In the genomic region with DNA sequence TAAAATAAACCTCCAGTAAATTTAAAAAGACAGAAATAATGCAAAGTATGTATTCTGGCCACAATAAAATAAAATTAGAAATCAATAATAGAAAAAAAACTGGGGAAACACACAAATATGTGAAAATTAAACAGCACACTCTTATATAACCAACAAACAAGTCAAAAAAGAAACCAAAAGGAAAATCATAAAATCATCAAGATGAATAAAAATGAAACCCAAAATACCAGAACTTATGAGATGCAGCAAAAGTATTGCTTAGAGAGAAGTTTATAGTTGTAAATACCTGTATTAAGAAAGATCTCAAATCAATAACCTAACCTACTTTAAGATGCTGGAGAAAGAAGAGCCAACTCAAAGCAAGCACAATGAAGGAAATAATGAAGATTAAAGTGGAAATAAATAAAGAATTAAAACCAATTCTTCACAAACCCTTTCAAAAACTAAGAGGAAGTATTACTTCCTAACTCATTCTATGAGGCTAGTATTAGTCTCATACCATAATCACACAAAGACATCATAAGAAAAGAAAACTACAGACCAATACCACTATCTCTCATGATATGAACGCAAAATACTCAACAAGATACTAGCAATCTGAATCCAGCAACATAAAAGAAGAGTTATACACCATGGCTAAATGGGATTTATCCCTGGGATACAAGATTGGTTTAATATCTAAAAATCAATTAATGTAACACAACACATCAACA, we compare ENCODE assay signal across 26 cellular contexts. TPM values are rescaled to one million over a fixed set of nuclear protein-coding genes. Genes with fewer than 3 reads are reported as not detected.
DNase-seq lines count a peak whose midpoint lies in the region; ATAC-seq, FAIRE-seq and TF ChIP-seq lines count a peak whose summit lies in the region.
"Had no signal": no experiment of that assay in that cellular context is flagged by ENCODE, and none has a peak within 500 bp of the region (broad histone marks: within the 10 kb centered on the region; RNA-seq: fewer than 3 reads in every experiment).

No MANE protein-coding gene starts in this region.

- H3K36me3 ChIP-seq in stomach, result no peaks in the 10 kb centered on the region
- no peaks in the 10 kb centered on the region for H3K36me3 ChIP-seq in aorta (ENCODE audit: control insufficient read depth in 1 of 2, insufficient read depth in 2 of 2, low read length in 1 of 2)
- H3K36me3 ChIP-seq: colonic mucosa, heart left ventricle, neural progenitor cell had no signal

- peaks cover 16% of the 10 kb centered on the region for H3K4me1 Mint-ChIP-seq in activated T-helper 1 cell treated with anti-CD3 and anti-CD28 coated beads, Interleukin-12 subunit alpha, Interleukin-12 subunit beta, Interleukin-2, Interleukin-4 antibody, amounts not matched to agents 30 ng/mL and 10 ng/mL and 1 ng/mL, durations not matched to agents 14 hours and 24 hours and 36 hours (ENCODE audit: low read depth)
- H3K4me1 Mint-ChIP-seq in naive thymus-derived CD8-positive, alpha-beta T cell, result peaks cover 2 to 22% (median 12%) of the 10 kb centered on the region in 4 donors
- H3K4me1 Mint-ChIP-seq: brain, neural progenitor cell had no signal

- peak overlapping the region; percentile 9 for H3K4me3 Mint-ChIP-seq in activated T-helper 1 cell treated with anti-CD3 and anti-CD28 coated beads, Interleukin-12 subunit alpha, Interleukin-12 subunit beta, Interleukin-2, Interleukin-4 antibody, amounts not matched to agents 30 ng/mL and 10 ng/mL and 1 ng/mL, durations not matched to agents 14 hours and 24 hours and 36 hours
- peak overlapping the region in 5 of 10 donors; percentile 4 to 36 (median 20) for H3K4me3 Mint-ChIP-seq in naive thymus-derived CD8-positive, alpha-beta T cell
- H3K4me3 Mint-ChIP-seq: brain, neural progenitor cell had no signal

- intact Hi-C loops in activated T-helper 1 cell treated with anti-CD3 and anti-CD28 coated beads, Interleukin-12 subunit alpha, Interleukin-12 subunit beta, Interleukin-2, Interleukin-4 antibody, amounts not matched to agents 30 ng/mL and 10 ng/mL and 1 ng/mL, durations not matched to agents 14 hours and 24 hours and 36 hours (cut with micrococcal nuclease), result no loop called here
- intact Hi-C loops in stomach (cut with DNase I; ENCODE audit: low total_unique reads), result no loop called here
- intact Hi-C loops in aorta (cut with DNase I), result no loop called here

- FAIRE-seq in GM12891 (lab: Jason Lieb, UNC), result peak; percentile 5
- FAIRE-seq: urothelium cell line had no signal

- peaks cover 6% of the 10 kb centered on the region for H3K27me3 Mint-ChIP-seq in activated T-helper 1 cell treated with anti-CD3 and anti-CD28 coated beads, Interleukin-12 subunit alpha, Interleukin-12 subunit beta, Interleukin-2, Interleukin-4 antibody, amounts not matched to agents 30 ng/mL and 10 ng/mL and 1 ng/mL, durations not matched to agents 14 hours and 24 hours and 36 hours (ENCODE audit: insufficient read depth)
- no peaks in the 10 kb centered on the region for H3K27me3 Mint-ChIP-seq in naive thymus-derived CD8-positive, alpha-beta T cell

- H3K9me3 ChIP-seq in stomach, result peaks cover 0 to 4% (median 0%) of the 10 kb centered on the region in 4 donors
- no peaks in the 10 kb centered on the region for H3K9me3 ChIP-seq in aorta (ENCODE audit: control insufficient read depth, low read length)
- H3K9me3 ChIP-seq: colonic mucosa had no signal

- H3K27ac ChIP-seq in stomach (no peak overlapping the region), aorta (ENCODE audit: low read depth in 1 of 2, low read length in 2 of 2) (no peak overlapping the region)
- H3K27ac ChIP-seq: colonic mucosa, neural progenitor cell, psoas muscle had no signal

- H3K27me3 ChIP-seq in stomach (peaks cover 0 to 18% (median 0%) of the 10 kb centered on the region in 3 donors), aorta (ENCODE audit: control insufficient read depth in 1 of 2, insufficient read depth in 2 of 2, low read length in 1 of 2) (no peaks in the 10 kb centered on the region)
- H3K27me3 ChIP-seq: colonic mucosa, neural progenitor cell had no signal

- peak; percentile 76 to 80 for ATAC-seq in activated CD4-positive, CD25-positive, alpha-beta regulatory T cell treated with anti-CD3 and anti-CD28 coated beads, Interleukin-2, amount 50 U/mL, for 24 hours
- no peak for ATAC-seq in naive thymus-derived CD8-positive, alpha-beta T cell
- ATAC-seq in aorta (ENCODE audit: low FRiP score), result no peak
- ATAC-seq: heart left ventricle, left lobe of liver, psoas muscle had no signal

- POLR2A ChIA-PET in naive thymus-derived CD8-positive, alpha-beta T cell (lab: Charles Lee), result no interaction called here

- H3K4me3 ChIP-seq in stomach (no peak overlapping the region), aorta (ENCODE audit: low read length in 2 of 2) (no peak overlapping the region)
- H3K4me3 ChIP-seq: colonic mucosa, heart left ventricle, neural progenitor cell, psoas muscle had no signal

- no peak for TF ChIP-seq CTCF in stomach (IDR thresholded peaks at IDR 0.05)

- no peaks in the 10 kb centered on the region for H3K4me1 ChIP-seq in stomach
- H3K4me1 ChIP-seq in aorta (ENCODE audit: control insufficient read depth in 1 of 2, insufficient read depth in 2 of 2, low read length in 2 of 2), result no peaks in the 10 kb centered on the region
- H3K4me1 ChIP-seq: colonic mucosa, neural progenitor cell, psoas muscle had no signal

- peak overlapping the region; percentile 46 for H3K27ac Mint-ChIP-seq in activated T-helper 1 cell treated with anti-CD3 and anti-CD28 coated beads, Interleukin-12 subunit alpha, Interleukin-12 subunit beta, Interleukin-2, Interleukin-4 antibody, amounts not matched to agents 30 ng/mL and 10 ng/mL and 1 ng/mL, durations not matched to agents 14 hours and 24 hours and 36 hours
- H3K27ac Mint-ChIP-seq in naive thymus-derived CD8-positive, alpha-beta T cell, result peak overlapping the region in 9 of 10 donors; percentile 57 to 86 (median 70)
- H3K27ac Mint-ChIP-seq: brain, neural progenitor cell had no signal

- TF ChIP-seq POLR2A in GM12891 (IDR thresholded peaks at IDR 0.05; ENCODE audit: low read depth, low read length) (no peak), stomach (IDR thresholded peaks at IDR 0.05) (no peak)

- peaks cover 4% of the 10 kb centered on the region for H3K36me3 Mint-ChIP-seq in activated T-helper 1 cell treated with anti-CD3 and anti-CD28 coated beads, Interleukin-12 subunit alpha, Interleukin-12 subunit beta, Interleukin-2, Interleukin-4 antibody, amounts not matched to agents 30 ng/mL and 10 ng/mL and 1 ng/mL, durations not matched to agents 14 hours and 24 hours and 36 hours (ENCODE audit: low read depth)
- H3K36me3 Mint-ChIP-seq in naive thymus-derived CD8-positive, alpha-beta T cell, result peaks cover 0 to 15% (median 10%) of the 10 kb centered on the region in 3 donors
- H3K36me3 Mint-ChIP-seq: brain, neural progenitor cell had no signal

- no peak for TF ChIP-seq EP300 in stomach (IDR thresholded peaks at IDR 0.05)

- 0 to 67% (median 41%) methylated on average over 1 of the region's 1 CpG for WGBS in stomach, 5 donors
- 0 to 40% methylated on average over 1 of the region's 1 CpG for WGBS in aorta, 2 donors

- peaks cover 15% of the 10 kb centered on the region for H3K9me3 Mint-ChIP-seq in activated T-helper 1 cell treated with anti-CD3 and anti-CD28 coated beads, Interleukin-12 subunit alpha, Interleukin-12 subunit beta, Interleukin-2, Interleukin-4 antibody, amounts not matched to agents 30 ng/mL and 10 ng/mL and 1 ng/mL, durations not matched to agents 14 hours and 24 hours and 36 hours
- H3K9me3 Mint-ChIP-seq in naive thymus-derived CD8-positive, alpha-beta T cell, result peaks cover 8 to 32% (median 19%) of the 10 kb centered on the region in 9 donors

- no peak for DNase-seq in activated CD4-positive, CD25-positive, alpha-beta regulatory T cell treated with anti-CD3 and anti-CD28 coated beads, Interleukin-2, amount 50 U/mL, for 72 hours
- no peak for DNase-seq in GM12891 (ENCODE audit: insufficient read length, low spot score)
- no peak for DNase-seq in activated T-helper 1 cell treated with anti-CD3 and anti-CD28 coated beads, Interleukin-12 subunit alpha, Interleukin-12 subunit beta, Interleukin-2, Interleukin-4 antibody, amounts not matched to agents 30 ng/mL and 10 ng/mL and 1 ng/mL, durations not matched to agents 14 hours and 24 hours and 36 hours (ENCODE audit: low spot score)
- DNase-seq in naive thymus-derived CD8-positive, alpha-beta T cell, result peak in 1 of 10 donors; percentile 13
- no peak for DNase-seq in stomach
- no peak for DNase-seq in aorta
- no peak for DNase-seq in activated effector memory CD4-positive, alpha-beta T cell treated with Interleukin-2 at 50 U/mL for 16 hours
- DNase-seq: 8988T; activated CD4-positive, CD25-positive, alpha-beta regulatory T cell; colonic mucosa; heart left ventricle; Karpas-422; midbrain; NCI-H1092; NCI-H2029 treated with DMSO at 0.1 percent for 48 hours; NCI-H446; NK-92 treated with Interleukin-12 subunit alpha and Interleukin-12 subunit beta, amount 100 ng/mL, for 24 hours; psoas muscle; stimulated activated CD4-positive, alpha-beta T cell treated with anti-CD3 and anti-CD28 coated beads, Interleukin-2, amount 100 ng/mL, for 24 hours; T1000 had no signal

RNA-seq across cellular contexts. Expression of a gene that starts 6.4 kb away (rescaled TPM):
- polyA plus RNA-seq in GM12891 (2012; ENCODE audit: low read depth, missing spikeins), result not detected
- not detected in 2 replicates for total RNA-seq in activated T-helper 1 cell treated with anti-CD3 and anti-CD28 coated beads, Interleukin-12 subunit alpha, Interleukin-12 subunit beta, Interleukin-2, Interleukin-4 antibody, amounts not matched to agents 30 ng/mL and 10 ng/mL and 1 ng/mL, durations not matched to agents 14 hours and 24 hours and 36 hours
- not detected for total RNA-seq in naive thymus-derived CD8-positive, alpha-beta T cell
- polyA plus RNA-seq in naive thymus-derived CD8-positive, alpha-beta T cell, result not detected
- total RNA-seq in stomach (not detected), aorta (not detected)
- polyA plus RNA-seq in stomach (not detected), aorta (not detected)
- total RNA-seq: colonic mucosa, heart left ventricle, left lobe of liver, psoas muscle, SK-MEL-5 had no signal
- polyA plus RNA-seq: heart left ventricle, psoas muscle had no signal

RNA-seq across cellular contexts. Expression of a gene that starts 8.5 kb away (rescaled TPM):
- not detected for polyA plus RNA-seq in GM12891 (2012; ENCODE audit: low read depth, missing spikeins)
- total RNA-seq in activated T-helper 1 cell treated with anti-CD3 and anti-CD28 coated beads, Interleukin-12 subunit alpha, Interleukin-12 subunit beta, Interleukin-2, Interleukin-4 antibody, amounts not matched to agents 30 ng/mL and 10 ng/mL and 1 ng/mL, durations not matched to agents 14 hours and 24 hours and 36 hours, result not detected in 2 replicates
- total RNA-seq in naive thymus-derived CD8-positive, alpha-beta T cell, result not detected
- polyA plus RNA-seq in naive thymus-derived CD8-positive, alpha-beta T cell, result not detected
- not detected for total RNA-seq in stomach
- not detected for polyA plus RNA-seq in stomach
- not detected for total RNA-seq in aorta
- not detected for polyA plus RNA-seq in aorta
- total RNA-seq: colonic mucosa, heart left ventricle, left lobe of liver, psoas muscle, SK-MEL-5 had no signal
- polyA plus RNA-seq: heart left ventricle, psoas muscle had no signal

RNA-seq across cellular contexts. Expression of a gene that starts 13.7 kb away (rescaled TPM):
- not detected for polyA plus RNA-seq in GM12891 (2012; ENCODE audit: low read depth, missing spikeins)
- not detected in 2 replicates for total RNA-seq in activated T-helper 1 cell treated with anti-CD3 and anti-CD28 coated beads, Interleukin-12 subunit alpha, Interleukin-12 subunit beta, Interleukin-2, Interleukin-4 antibody, amounts not matched to agents 30 ng/mL and 10 ng/mL and 1 ng/mL, durations not matched to agents 14 hours and 24 hours and 36 hours
- not detected for total RNA-seq in naive thymus-derived CD8-positive, alpha-beta T cell
- not detected for polyA plus RNA-seq in naive thymus-derived CD8-positive, alpha-beta T cell
- total RNA-seq in stomach (not detected), aorta (not detected)
- polyA plus RNA-seq in stomach (not detected), aorta (not detected)
- total RNA-seq: colonic mucosa, heart left ventricle, left lobe of liver, psoas muscle, SK-MEL-5 had no signal
- polyA plus RNA-seq: heart left ventricle, psoas muscle had no signal

RNA-seq across cellular contexts. Expression of a gene that starts 15.4 kb away (rescaled TPM):
- polyA plus RNA-seq in GM12891 (2012; ENCODE audit: low read depth, missing spikeins), result not detected
- not detected in 2 replicates for total RNA-seq in activated T-helper 1 cell treated with anti-CD3 and anti-CD28 coated beads, Interleukin-12 subunit alpha, Interleukin-12 subunit beta, Interleukin-2, Interleukin-4 antibody, amounts not matched to agents 30 ng/mL and 10 ng/mL and 1 ng/mL, durations not matched to agents 14 hours and 24 hours and 36 hours
- total RNA-seq in naive thymus-derived CD8-positive, alpha-beta T cell, result not detected
- polyA plus RNA-seq in naive thymus-derived CD8-positive, alpha-beta T cell, result not detected
- total RNA-seq in stomach (not detected), aorta (not detected)
- polyA plus RNA-seq in stomach (under 1 TPM in 1 of 3 donors, not detected in 2; 0.10 TPM), aorta (not detected)
- total RNA-seq: colonic mucosa, heart left ventricle, left lobe of liver, psoas muscle, SK-MEL-5 had no signal
- polyA plus RNA-seq: heart left ventricle, psoas muscle had no signal

RNA-seq across cellular contexts. Expression of a gene that starts 25.0 kb away (rescaled TPM):
- polyA plus RNA-seq in GM12891 (2012; ENCODE audit: low read depth, missing spikeins), result not detected
- not detected in 2 replicates for total RNA-seq in activated T-helper 1 cell treated with anti-CD3 and anti-CD28 coated beads, Interleukin-12 subunit alpha, Interleukin-12 subunit beta, Interleukin-2, Interleukin-4 antibody, amounts not matched to agents 30 ng/mL and 10 ng/mL and 1 ng/mL, durations not matched to agents 14 hours and 24 hours and 36 hours
- not detected for total RNA-seq in naive thymus-derived CD8-positive, alpha-beta T cell
- polyA plus RNA-seq in naive thymus-derived CD8-positive, alpha-beta T cell, result not detected
- total RNA-seq in stomach (not detected), aorta (not detected)
- polyA plus RNA-seq in stomach (not detected), aorta (not detected)
- total RNA-seq: colonic mucosa, heart left ventricle, left lobe of liver, psoas muscle, SK-MEL-5 had no signal
- polyA plus RNA-seq: heart left ventricle, psoas muscle had no signal

Comparison
In these comparisons a context has a peak if more than half of its experiments do, and no peak if none do; other contexts are left out.
1. ATAC-seq: peak in activated CD4-positive, CD25-positive, alpha-beta regulatory T cell treated with anti-CD3 and anti-CD28 coated beads, Interleukin-2, amount 50 U/mL, for 24 hours (2 of 2); none in naive thymus-derived CD8-positive, alpha-beta T cell (0 of 2) and aorta (single experiment).